In genomic region chr13:37589396-37589795, GRCh38 we compare ENCODE assay signal across 9 cellular contexts. TPM values are rescaled to one million over a fixed set of nuclear protein-coding genes. Genes with fewer than 3 reads are reported as not detected.
DNase-seq lines count a peak whose midpoint lies in the region; TF ChIP-seq lines count a peak whose summit lies in the region.
"Not testable (repeated sequence)": the region's sequence is repeated elsewhere in the genome, so short reads cannot be mapped to it uniquely, and the experiment has no call there.
"Had no signal": no experiment of that assay in that cellular context is flagged by ENCODE, and none has a peak within 500 bp of the region (broad histone marks: within the 10 kb centered on the region; RNA-seq: fewer than 3 reads in every experiment).

No MANE protein-coding gene starts in this region.

- not testable (repeated sequence) for H2AFZ ChIP-seq in GM23248; mesenchymal stem cell (ENCODE audit: low read depth, low read length)

- H3K9me2 ChIP-seq in GM23248 (ENCODE audit: insufficient read depth) = not testable (repeated sequence)

- H4K8ac ChIP-seq in mesenchymal stem cell (ENCODE audit: low read length) = not testable (repeated sequence)

- not testable (repeated sequence) for TF ChIP-seq CTCF in chondrocyte (IDR thresholded peaks at IDR 0.05); fibroblast of pulmonary artery (IDR thresholded peaks at IDR 0.05; ENCODE audit: low read length, missing control alignments)

- H3K9ac ChIP-seq in GM23248; mesenchymal stem cell (ENCODE audit: low read length): not testable (repeated sequence)

- not testable (repeated sequence) for H3K18ac ChIP-seq in mesenchymal stem cell (ENCODE audit: low read depth in 1 of 2, low read length in 2 of 2)

- H3K27me3 ChIP-seq in GM23248 (replicated peaks; ENCODE audit: insufficient read depth); mesenchymal stem cell (ENCODE audit: control insufficient read depth in 1 of 2, insufficient read depth in 1 of 2, low read length in 2 of 2): not testable (repeated sequence)

- not testable (repeated sequence) for H2BK5ac ChIP-seq in mesenchymal stem cell (ENCODE audit: low read depth, low read length, poor library complexity, severe bottlenecking)

- 95 to 98% methylated on average over 3 of the region's 3 CpGs for WGBS in GM23248 (ENCODE audit: low coverage in 1 of 2, low lambda C conversion rate in 2 of 2, missing lambda C conversion rate in 2 of 2), 2 experiments
- no CpG with 5 or more reads among the region's 3 CpGs for WGBS in mesenchymal stem cell

- H2BK120ac ChIP-seq in mesenchymal stem cell (ENCODE audit: low read depth, low read length) = not testable (repeated sequence)

- peak overlapping the region; percentile 67 for H3K27ac Mint-ChIP-seq in chondrocyte (ENCODE audit: unreplicated experiment)

- H3K4me1 ChIP-seq in GM23248 (ENCODE audit: insufficient read depth); mesenchymal stem cell (ENCODE audit: control insufficient read depth, insufficient read depth, low read depth, low read length): not testable (repeated sequence)

- H3K4me1 Mint-ChIP-seq in chondrocyte (ENCODE audit: low read depth) = peaks cover 75% of the 10 kb centered on the region

- H3K9me3 ChIP-seq in GM23248 (ENCODE audit: low read depth); mesenchymal stem cell (ENCODE audit: control insufficient read depth, low read length): not testable (repeated sequence)

- not testable (repeated sequence) for H3K79me1 ChIP-seq in mesenchymal stem cell (replicated peaks; ENCODE audit: low read length, poor library complexity, severe bottlenecking)

- H3K4me3 Mint-ChIP-seq in chondrocyte (ENCODE audit: unreplicated experiment) = not testable (repeated sequence)

- H4K20me1 ChIP-seq in GM23248 (ENCODE audit: insufficient read depth) = not testable (repeated sequence)

- not testable (repeated sequence) for H2AK5ac ChIP-seq in mesenchymal stem cell (ENCODE audit: low read length, severe bottlenecking)

- not testable (repeated sequence) for H3K14ac ChIP-seq in mesenchymal stem cell (ENCODE audit: low read length in 2 of 2)

- in situ Hi-C loops in GM23248 (cut with MboI) = not testable (repeated sequence)

- not testable (repeated sequence) for H3K4me3 ChIP-seq in GM23248; fibroblast of pulmonary artery (replicated peaks; ENCODE audit: low read depth, low read length); mesenchymal stem cell (ENCODE audit: insufficient read depth in 1 of 2, low read depth in 1 of 2, low read length in 2 of 2)

- not testable (repeated sequence) for H3K4me2 ChIP-seq in GM23248 (ENCODE audit: unreplicated experiment); mesenchymal stem cell (ENCODE audit: low read length, poor library complexity, severe bottlenecking)

- not testable (repeated sequence) for H3K23ac ChIP-seq in mesenchymal stem cell (ENCODE audit: low read length in 2 of 2)

- H2BK12ac ChIP-seq in mesenchymal stem cell (ENCODE audit: low read length in 2 of 2) = not testable (repeated sequence)

- not testable (repeated sequence) for H3K27ac ChIP-seq in GM23248; mesenchymal stem cell (ENCODE audit: low read length, poor library complexity, severe bottlenecking)

- H3K9me3 Mint-ChIP-seq in chondrocyte (ENCODE audit: low read depth) = not testable (repeated sequence)

- peak; percentile 7 for DNase-seq in A172 (ENCODE audit: low spot score)
- peak; percentile 20 for DNase-seq in GM23248
- peak; percentile 41 for DNase-seq in LHCN-M2 (ENCODE audit: low read depth)
- DNase-seq in NCI-H226 = peak; percentile 6
- DNase-seq in amniotic epithelial cell (ENCODE audit: low read depth) = peak; percentile 76
- DNase-seq in chondrocyte (ENCODE audit: low spot score) = not testable (repeated sequence)
- peak; percentile 44 for DNase-seq in fibroblast of pulmonary artery (ENCODE audit: low read depth)
- DNase-seq in mesenchymal stem cell = peak; percentile 33

- H4K91ac ChIP-seq in mesenchymal stem cell (ENCODE audit: low read length) = not testable (repeated sequence)

- H3K36me3 Mint-ChIP-seq in chondrocyte (ENCODE audit: low read depth) = peaks cover 53% of the 10 kb centered on the region

- H3K4ac ChIP-seq in mesenchymal stem cell (ENCODE audit: low read depth in 1 of 2, low read length in 2 of 2) = not testable (repeated sequence)

- H2BK15ac ChIP-seq in mesenchymal stem cell (ENCODE audit: low read depth, poor library complexity, severe bottlenecking) = not testable (repeated sequence)

- not testable (repeated sequence) for H3K27me3 Mint-ChIP-seq in chondrocyte (ENCODE audit: low read depth)

- H3K36me3 ChIP-seq in GM23248 (ENCODE audit: low read depth); mesenchymal stem cell (ENCODE audit: control insufficient read depth in 1 of 2, insufficient read depth in 2 of 2, low read depth in 1 of 2, low read length in 2 of 2): not testable (repeated sequence)

- H3F3A ChIP-seq in GM23248 (ENCODE audit: insufficient read depth) = not testable (repeated sequence)

- H3K79me2 ChIP-seq in GM23248 (ENCODE audit: insufficient read depth) = not testable (repeated sequence)

RNA-seq across cellular contexts. Expression of gene POSTN, which starts 9.2 kb away (rescaled TPM):
- 2.4 and 3.0 TPM in 2 replicates for total RNA-seq in A172 (2014; rRNA removed; shearing (Covaris generic))
- total RNA-seq in GM23248 (2014; rRNA removed; shearing (Covaris generic)) = 184 and 196 TPM in 2 replicates
- 233 and 237 TPM in 2 replicates for polyA plus RNA-seq in GM23248 (2016; fragmentation: Nextera tagmentation; extraction: Ambion mirVana)
- 8.3 and 20.8 TPM in 2 replicates for total RNA-seq in LHCN-M2 (2014; rRNA removed)
- 8.2 TPM for polyA plus RNA-seq in LHCN-M2 (2012)
- total RNA-seq in chondrocyte = 5,433 to 6,725 TPM (median 6,602 TPM) in 3 replicates
- 396 TPM for polyA plus RNA-seq in mesenchymal stem cell (2013, experiment 1 of 2)
- 397 TPM for polyA plus RNA-seq in mesenchymal stem cell (2013, experiment 2 of 2)
- total RNA-seq: CD4-positive, alpha-beta T cell had no signal

Comparison
In these comparisons a context has a peak if more than half of its experiments do, and no peak if none do; other contexts are left out.
1. RNA of gene POSTN, which starts 9.2 kb away (total RNA-seq): 5,433 to 6,725 TPM in chondrocyte; 184 to 196 TPM in GM23248, 8.3 to 20.8 TPM in LHCN-M2 and 2.4 to 3.0 TPM in A172; every median in the first group is over 10 times any median in the second.